In the genomic region with DNA sequence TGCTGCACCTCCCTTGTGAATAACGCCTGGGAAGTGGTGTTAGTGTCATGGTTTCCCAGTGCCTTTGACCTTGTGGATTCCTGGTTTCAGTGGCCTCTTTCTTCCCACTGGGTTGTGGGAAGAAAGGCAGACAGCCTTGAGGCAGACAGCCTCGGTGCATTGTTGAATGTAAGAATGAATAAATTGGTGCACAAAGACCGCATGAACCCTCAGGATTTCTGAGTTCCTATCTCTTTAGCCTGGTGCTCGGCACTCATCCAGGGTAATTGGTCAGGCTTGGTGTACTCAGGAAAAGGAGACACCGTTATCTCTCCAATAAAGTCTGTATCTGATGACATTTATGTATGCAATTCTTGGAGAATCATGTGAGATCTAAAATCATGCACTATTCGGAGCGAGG, we compare ENCODE assay signal across 2 cellular contexts.
TF ChIP-seq lines count a peak whose summit lies in the region.

No MANE protein-coding gene starts in this region.

TF ChIP-seq in SK-N-SH, 30 proteins besides CTCF, POLR2A, EP300 and RAD21 (continued from another document):
- TF ChIP-seq, protein P1, sequence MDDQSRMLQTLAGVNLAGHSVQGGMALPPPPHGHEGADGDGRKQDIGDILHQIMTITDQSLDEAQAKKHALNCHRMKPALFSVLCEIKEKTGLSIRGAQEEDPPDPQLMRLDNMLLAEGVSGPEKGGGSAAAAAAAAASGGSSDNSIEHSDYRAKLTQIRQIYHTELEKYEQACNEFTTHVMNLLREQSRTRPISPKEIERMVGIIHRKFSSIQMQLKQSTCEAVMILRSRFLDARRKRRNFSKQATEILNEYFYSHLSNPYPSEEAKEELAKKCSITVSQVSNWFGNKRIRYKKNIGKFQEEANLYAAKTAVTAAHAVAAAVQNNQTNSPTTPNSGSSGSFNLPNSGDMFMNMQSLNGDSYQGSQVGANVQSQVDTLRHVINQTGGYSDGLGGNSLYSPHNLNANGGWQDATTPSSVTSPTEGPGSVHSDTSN (IDR thresholded peaks at IDR 0.05), result no peak
- no peak for TF ChIP-seq GATA2 (CRISPR knock-in tag; IDR thresholded peaks at IDR 0.05)
- 0 out of 2 replicates have a peak, but pooled peaks have one; percentile 30 for TF ChIP-seq RCOR1 (IDR thresholded peaks at IDR 0.05; ENCODE audit: low read length)
- TF ChIP-seq FOSL2 (IDR thresholded peaks at IDR 0.05; ENCODE audit: borderline replicate concordance, low read depth), result no peak
- no peak for TF ChIP-seq FOXJ3 (CRISPR knock-in tag; IDR thresholded peaks at IDR 0.05)

TF ChIP-seq in SK-N-SH treated with all-trans-retinoic acid at 6 μM for 48 hours, 23 proteins besides CTCF, POLR2A, EP300 and RAD21 (continued from another document):
- TF ChIP-seq, protein P2, sequence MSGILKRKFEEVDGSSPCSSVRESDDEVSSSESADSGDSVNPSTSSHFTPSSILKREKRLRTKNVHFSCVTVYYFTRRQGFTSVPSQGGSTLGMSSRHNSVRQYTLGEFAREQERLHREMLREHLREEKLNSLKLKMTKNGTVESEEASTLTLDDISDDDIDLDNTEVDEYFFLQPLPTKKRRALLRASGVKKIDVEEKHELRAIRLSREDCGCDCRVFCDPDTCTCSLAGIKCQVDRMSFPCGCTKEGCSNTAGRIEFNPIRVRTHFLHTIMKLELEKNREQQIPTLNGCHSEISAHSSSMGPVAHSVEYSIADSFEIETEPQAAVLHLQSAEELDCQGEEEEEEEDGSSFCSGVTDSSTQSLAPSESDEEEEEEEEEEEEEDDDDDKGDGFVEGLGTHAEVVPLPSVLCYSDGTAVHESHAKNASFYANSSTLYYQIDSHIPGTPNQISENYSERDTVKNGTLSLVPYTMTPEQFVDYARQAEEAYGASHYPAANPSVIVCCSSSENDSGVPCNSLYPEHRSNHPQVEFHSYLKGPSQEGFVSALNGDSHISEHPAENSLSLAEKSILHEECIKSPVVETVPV (CRISPR knock-in tag; IDR thresholded peaks at IDR 0.05), result no peak
- TF ChIP-seq ZNF565 (CRISPR knock-in tag; conservative IDR thresholded peaks at IDR 0.05; ENCODE audit: low read depth), result no peak
- TF ChIP-seq, protein P3, sequence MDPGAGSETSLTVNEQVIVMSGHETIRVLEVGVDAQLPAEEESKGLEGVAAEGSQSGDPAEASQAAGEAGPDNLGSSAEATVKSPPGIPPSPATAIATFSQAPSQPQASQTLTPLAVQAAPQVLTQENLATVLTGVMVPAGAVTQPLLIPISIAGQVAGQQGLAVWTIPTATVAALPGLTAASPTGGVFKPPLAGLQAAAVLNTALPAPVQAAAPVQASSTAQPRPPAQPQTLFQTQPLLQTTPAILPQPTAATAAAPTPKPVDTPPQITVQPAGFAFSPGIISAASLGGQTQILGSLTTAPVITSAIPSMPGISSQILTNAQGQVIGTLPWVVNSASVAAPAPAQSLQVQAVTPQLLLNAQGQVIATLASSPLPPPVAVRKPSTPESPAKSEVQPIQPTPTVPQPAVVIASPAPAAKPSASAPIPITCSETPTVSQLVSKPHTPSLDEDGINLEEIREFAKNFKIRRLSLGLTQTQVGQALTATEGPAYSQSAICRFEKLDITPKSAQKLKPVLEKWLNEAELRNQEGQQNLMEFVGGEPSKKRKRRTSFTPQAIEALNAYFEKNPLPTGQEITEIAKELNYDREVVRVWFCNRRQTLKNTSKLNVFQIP (CRISPR knock-in tag; IDR thresholded peaks at IDR 0.05; ENCODE audit: borderline replicate concordance, low read depth), result no peak
- no peak for TF ChIP-seq TOX (CRISPR knock-in tag; IDR thresholded peaks at IDR 0.05; ENCODE audit: borderline replicate concordance)
- TF ChIP-seq RARB (CRISPR knock-in tag; IDR thresholded peaks at IDR 0.05), result no peak
- TF ChIP-seq BACH2 (CRISPR knock-in tag; IDR thresholded peaks at IDR 0.05; ENCODE audit: borderline replicate concordance), result no peak
- TF ChIP-seq, protein P4, sequence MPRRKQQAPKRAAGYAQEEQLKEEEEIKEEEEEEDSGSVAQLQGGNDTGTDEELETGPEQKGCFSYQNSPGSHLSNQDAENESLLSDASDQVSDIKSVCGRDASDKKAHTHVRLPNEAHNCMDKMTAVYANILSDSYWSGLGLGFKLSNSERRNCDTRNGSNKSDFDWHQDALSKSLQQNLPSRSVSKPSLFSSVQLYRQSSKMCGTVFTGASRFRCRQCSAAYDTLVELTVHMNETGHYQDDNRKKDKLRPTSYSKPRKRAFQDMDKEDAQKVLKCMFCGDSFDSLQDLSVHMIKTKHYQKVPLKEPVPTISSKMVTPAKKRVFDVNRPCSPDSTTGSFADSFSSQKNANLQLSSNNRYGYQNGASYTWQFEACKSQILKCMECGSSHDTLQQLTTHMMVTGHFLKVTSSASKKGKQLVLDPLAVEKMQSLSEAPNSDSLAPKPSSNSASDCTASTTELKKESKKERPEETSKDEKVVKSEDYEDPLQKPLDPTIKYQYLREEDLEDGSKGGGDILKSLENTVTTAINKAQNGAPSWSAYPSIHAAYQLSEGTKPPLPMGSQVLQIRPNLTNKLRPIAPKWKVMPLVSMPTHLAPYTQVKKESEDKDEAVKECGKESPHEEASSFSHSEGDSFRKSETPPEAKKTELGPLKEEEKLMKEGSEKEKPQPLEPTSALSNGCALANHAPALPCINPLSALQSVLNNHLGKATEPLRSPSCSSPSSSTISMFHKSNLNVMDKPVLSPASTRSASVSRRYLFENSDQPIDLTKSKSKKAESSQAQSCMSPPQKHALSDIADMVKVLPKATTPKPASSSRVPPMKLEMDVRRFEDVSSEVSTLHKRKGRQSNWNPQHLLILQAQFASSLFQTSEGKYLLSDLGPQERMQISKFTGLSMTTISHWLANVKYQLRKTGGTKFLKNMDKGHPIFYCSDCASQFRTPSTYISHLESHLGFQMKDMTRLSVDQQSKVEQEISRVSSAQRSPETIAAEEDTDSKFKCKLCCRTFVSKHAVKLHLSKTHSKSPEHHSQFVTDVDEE (CRISPR knock-in tag; IDR thresholded peaks at IDR 0.05), result no peak
